In the genomic region with DNA sequence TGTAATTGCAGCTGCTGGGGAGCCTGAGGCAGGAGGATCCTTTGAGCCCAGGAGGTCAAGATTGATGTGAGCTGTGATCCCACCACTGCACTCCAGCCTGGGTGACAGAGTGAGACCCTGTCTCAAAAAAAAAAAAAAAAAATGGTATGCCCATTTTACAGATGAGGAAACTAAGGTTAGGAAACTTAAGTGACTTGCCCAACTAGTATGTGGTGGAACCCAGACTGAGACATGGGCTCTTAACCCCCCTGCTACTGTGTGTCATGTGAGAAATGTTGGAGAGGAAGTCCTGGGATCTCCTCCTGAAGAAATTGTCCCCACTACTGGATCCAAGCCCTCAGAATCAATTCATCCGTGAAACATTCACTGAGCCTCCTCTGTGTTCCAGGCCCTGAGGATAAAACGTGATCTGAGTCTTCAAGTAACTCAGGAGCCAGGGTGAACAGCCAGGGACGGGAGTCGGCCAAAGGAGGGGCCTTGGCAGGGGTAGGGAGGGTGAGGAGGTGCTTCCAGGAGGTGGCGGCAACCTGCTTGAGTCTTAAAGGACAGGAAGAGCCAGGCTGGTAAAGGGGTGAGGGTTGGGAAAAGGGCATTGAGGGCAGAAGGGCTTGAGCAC, we compare ENCODE assay signal across 12 cellular contexts. TPM values are rescaled to one million over a fixed set of nuclear protein-coding genes. Genes with fewer than 3 reads are reported as not detected.
DNase-seq lines count a peak whose midpoint lies in the region; ATAC-seq and TF ChIP-seq lines count a peak whose summit lies in the region.
"Had no signal": no experiment of that assay in that cellular context is flagged by ENCODE, and none has a peak within 500 bp of the region (broad histone marks: within the 10 kb centered on the region; RNA-seq: fewer than 3 reads in every experiment).

No MANE protein-coding gene starts in this region.

- no peak overlapping the region for H3K4me3 ChIP-seq in upper lobe of right lung
- H3K4me3 ChIP-seq: SJSA1 had no signal

- H3K4me1 ChIP-seq in upper lobe of right lung: peaks cover 12% of the 10 kb centered on the region

- no peak overlapping the region for H3K27ac ChIP-seq in upper lobe of right lung
- H3K27ac ChIP-seq: RWPE1, SJSA1 had no signal

- no peaks in the 10 kb centered on the region for H3K9me3 Mint-ChIP-seq in WTC11
- no peaks in the 10 kb centered on the region for H3K9me3 Mint-ChIP-seq in activated naive CD4-positive, alpha-beta T cell treated with anti-CD3 and anti-CD28 coated beads, Interleukin-2, amount 10 ng/mL, durations not matched to agents 7 days and 5 days

- no peaks in the 10 kb centered on the region for H3K36me3 Mint-ChIP-seq in WTC11
- H3K36me3 Mint-ChIP-seq in activated naive CD4-positive, alpha-beta T cell treated with anti-CD3 and anti-CD28 coated beads, Interleukin-2, amount 10 ng/mL, durations not matched to agents 7 days and 5 days: no peaks in the 10 kb centered on the region

- no peak overlapping the region for H3K4me3 Mint-ChIP-seq in WTC11
- H3K4me3 Mint-ChIP-seq in activated naive CD4-positive, alpha-beta T cell treated with anti-CD3 and anti-CD28 coated beads, Interleukin-2, amount 10 ng/mL, durations not matched to agents 7 days and 5 days: no peak overlapping the region

- ATAC-seq in WTC11: no peak
- peak; percentile 8 for ATAC-seq in upper lobe of right lung
- no peak for ATAC-seq in GM21723 (IDR thresholded peaks at IDR 0.05; ENCODE audit: unreplicated experiment)

- POLR2A ChIA-PET in HEK293T (lab: Yijun Ruan, JAX) (no interaction called here), WTC11 (lab: Charles Lee) (no interaction called here)

- TF ChIP-seq CTCF in WTC11 (IDR thresholded peaks at IDR 0.05) (no peak), upper lobe of right lung (IDR thresholded peaks at IDR 0.05) (no peak)

- H3K27me3 Mint-ChIP-seq in WTC11 (ENCODE audit: low read depth): peaks cover 22% of the 10 kb centered on the region
- peaks cover 45% of the 10 kb centered on the region for H3K27me3 Mint-ChIP-seq in activated naive CD4-positive, alpha-beta T cell treated with anti-CD3 and anti-CD28 coated beads, Interleukin-2, amount 10 ng/mL, durations not matched to agents 7 days and 5 days

- H3K36me3 ChIP-seq in upper lobe of right lung: no peaks in the 10 kb centered on the region
- H3K36me3 ChIP-seq: SJSA1 had no signal

- intact Hi-C loops in upper lobe of right lung (cut with DNase I): no loop called here

- H3K27ac Mint-ChIP-seq in WTC11: no peak overlapping the region
- H3K27ac Mint-ChIP-seq in activated naive CD4-positive, alpha-beta T cell treated with anti-CD3 and anti-CD28 coated beads, Interleukin-2, amount 10 ng/mL, durations not matched to agents 7 days and 5 days: no peak overlapping the region

- no peak for DNase-seq in HEK293T (ENCODE audit: extremely low spot score)
- DNase-seq in WTC11 (ENCODE audit: low spot score): no peak
- DNase-seq in midbrain (lab: John Stamatoyannopoulos, UW): peak; percentile 13
- no peak for DNase-seq in upper lobe of right lung
- DNase-seq in occipital lobe (lab: John Stamatoyannopoulos, UW): no peak
- no peak for DNase-seq in activated naive CD4-positive, alpha-beta T cell treated with anti-CD3 and anti-CD28 coated beads, Interleukin-2, amount 10 ng/mL, durations not matched to agents 7 days and 5 days
- DNase-seq: C1 segment of cervical spinal cord, Kasumi-1, NCI-H524 had no signal

- peaks cover 30% of the 10 kb centered on the region for H3K4me1 Mint-ChIP-seq in WTC11
- H3K4me1 Mint-ChIP-seq in activated naive CD4-positive, alpha-beta T cell treated with anti-CD3 and anti-CD28 coated beads, Interleukin-2, amount 10 ng/mL, durations not matched to agents 7 days and 5 days: no peaks in the 10 kb centered on the region

- CTCF ChIA-PET in HEK293T (lab: Yijun Ruan, JAX): no interaction called here
- CTCF ChIA-PET in WTC11 (lab: Charles Lee): no interaction called here
- CTCF ChIA-PET in activated naive CD4-positive, alpha-beta T cell treated with anti-CD3 and anti-CD28 coated beads, Interleukin-2, amount 10 ng/mL, durations not matched to agents 7 days and 5 days (lab: Charles Lee): no interaction called here

- no peaks in the 10 kb centered on the region for H3K9me3 ChIP-seq in upper lobe of right lung
- H3K9me3 ChIP-seq: SJSA1 had no signal

- no peaks in the 10 kb centered on the region for H3K27me3 ChIP-seq in upper lobe of right lung
- H3K27me3 ChIP-seq: SJSA1 had no signal

TF ChIP-seq in HEK293T, 16 proteins besides CTCF, POLR2A, EP300 and RAD21:
- TF ChIP-seq L3MBTL2 (conservative IDR thresholded peaks at IDR 0.05) (no peak), ZNF384 (IDR thresholded peaks at IDR 0.05) (0 out of 2 replicates have a peak, but pooled peaks have one; percentile 32), FOXK2 (IDR thresholded peaks at IDR 0.05) (no peak)

TF ChIP-seq in WTC11, 78 proteins besides CTCF, POLR2A, EP300 and RAD21:
- no peak for TF ChIP-seq ELF4 (CRISPR knock-in tag; IDR thresholded peaks at IDR 0.05; ENCODE audit: low read depth)
- TF ChIP-seq GTF2I (CRISPR knock-in tag; conservative IDR thresholded peaks at IDR 0.05): 0 out of 2 replicates have a peak, but pooled peaks have one; percentile 38

RNA-seq across cellular contexts. Expression of a gene that starts 19.6 kb away (rescaled TPM):
- total RNA-seq in WTC11 (2021) (not detected in 3 replicates), upper lobe of right lung (not detected), occipital lobe (not detected)
- total RNA-seq: SJSA1 had no signal

RNA-seq across cellular contexts. Expression of a gene that starts 34.1 kb away (rescaled TPM):
- total RNA-seq in WTC11 (2021) (0.09 to 0.22 TPM (median 0.11 TPM) in 3 replicates), upper lobe of right lung (0.52 TPM), occipital lobe (0.16 TPM)
- total RNA-seq: SJSA1 had no signal
